1 cellular context compared by ENCODE assay signal in the genomic region with DNA sequence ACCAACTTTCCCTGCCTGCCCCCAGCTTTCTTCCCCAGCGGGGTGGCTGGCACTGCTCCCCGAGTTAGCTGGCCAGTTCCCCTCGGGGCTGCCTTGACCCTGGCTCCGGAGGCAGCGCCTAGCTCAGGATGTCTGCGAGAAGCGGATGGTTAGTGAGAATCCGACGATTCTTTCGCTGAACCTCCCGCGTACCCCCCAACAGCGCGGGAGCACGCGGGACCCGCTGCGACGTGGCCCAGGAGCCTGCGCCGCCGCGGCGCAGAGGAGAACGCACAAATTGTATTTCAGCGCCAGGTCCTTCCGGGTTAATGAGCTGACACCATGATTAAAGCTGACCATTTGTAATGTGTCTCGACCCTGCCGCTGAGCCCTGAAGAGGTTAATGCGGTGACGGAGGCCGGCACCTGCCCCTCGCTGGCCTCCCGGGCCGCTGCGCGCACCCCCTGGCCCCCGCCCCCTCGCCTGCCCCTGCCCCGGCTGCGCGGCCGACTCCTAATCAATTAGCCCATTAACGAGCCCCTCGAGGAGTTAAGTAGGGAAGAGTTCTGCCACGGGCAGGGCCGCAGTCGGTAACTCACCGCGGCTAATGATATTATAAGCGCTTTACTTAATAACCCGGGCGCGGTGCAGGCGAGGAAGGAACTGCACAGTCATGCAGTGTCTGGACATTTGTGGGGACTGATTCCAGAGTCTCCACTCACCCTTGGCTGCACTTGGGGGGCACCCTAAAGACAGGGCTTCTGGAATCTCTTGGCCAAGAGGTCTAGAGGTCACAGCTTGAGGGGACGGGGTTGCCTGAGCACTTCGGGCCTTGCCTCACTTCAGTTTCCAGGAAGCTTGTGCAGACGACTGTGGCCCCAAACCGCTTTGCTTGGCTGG.
TF ChIP-seq lines count a peak whose summit lies in the region.

No MANE protein-coding gene starts in this region.

TF ChIP-seq in K562, 482 proteins besides CTCF, POLR2A, EP300 and RAD21 (continued from another document):
- TF ChIP-seq ZNF165 (CRISPR knock-in tag; IDR thresholded peaks at IDR 0.05; ENCODE audit: borderline replicate concordance) (no peak), ZBTB33 (CRISPR knock-in tag; IDR thresholded peaks at IDR 0.05) (0 out of 2 replicates have a peak, but pooled peaks have one; percentile 36), HOXB6 (CRISPR knock-in tag; IDR thresholded peaks at IDR 0.05; ENCODE audit: borderline replicate concordance) (no peak)
